ENCODE assay signal across 8 cellular contexts in the genomic region with DNA sequence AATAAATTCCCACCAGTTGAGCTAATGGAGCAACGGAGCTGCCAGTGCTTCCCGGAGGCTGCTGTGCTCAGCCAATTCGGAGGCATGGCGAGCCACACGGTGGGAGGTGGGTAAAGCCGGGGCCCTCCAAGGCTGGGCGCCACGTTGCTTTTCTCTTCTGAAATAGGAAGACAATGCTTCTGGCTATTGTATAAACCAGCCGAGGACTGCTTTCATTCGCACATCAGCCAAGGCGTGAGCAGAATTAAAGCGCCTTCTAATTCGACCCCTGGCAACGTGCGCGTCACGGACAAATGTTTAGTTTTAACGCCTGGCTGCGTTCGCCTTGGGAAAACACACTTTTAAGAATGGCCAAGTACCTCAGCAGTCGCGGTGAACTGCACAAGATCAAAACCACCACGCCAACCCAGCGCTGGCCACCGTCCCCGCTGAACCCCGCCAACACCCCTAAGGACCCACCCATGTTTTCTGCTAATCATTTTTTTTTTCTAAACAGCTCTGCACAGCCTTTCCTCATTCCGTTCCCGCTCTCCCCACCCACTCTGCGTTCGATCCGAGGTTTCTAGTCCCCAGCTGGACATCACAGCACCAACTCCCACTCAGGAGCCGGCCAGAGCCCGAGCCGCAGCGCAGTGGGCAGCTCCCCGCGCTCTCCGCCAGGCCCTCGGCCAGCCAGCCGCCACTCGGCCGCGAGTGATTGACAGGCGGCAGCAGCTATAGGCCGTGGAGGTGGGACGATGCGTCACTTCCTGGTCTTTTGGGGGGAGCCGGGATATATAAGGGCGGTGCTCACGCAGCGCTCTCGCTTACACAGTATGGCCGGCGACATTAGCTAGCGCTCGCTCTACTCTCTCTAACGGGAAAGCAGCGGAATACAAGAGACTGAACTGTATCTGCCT. TPM values are rescaled to one million over a fixed set of nuclear protein-coding genes. Genes with fewer than 3 reads are reported as not detected.
DNase-seq lines count a peak whose midpoint lies in the region; ATAC-seq and TF ChIP-seq lines count a peak whose summit lies in the region.

A gene (plus strand): TSS at position 805 of the 899 bp plus-strand sequence. CDS start 321 bp downstream, outside the sequence.

- H3K27me3 ChIP-seq in SK-N-SH (ENCODE audit: insufficient read depth) (no peaks in the 10 kb centered on the region), suprapubic skin (no peaks in the 10 kb centered on the region)

- TF ChIP-seq RAD21 in SK-N-SH (IDR thresholded peaks at IDR 0.05; ENCODE audit: low read length) = no peak

- peak within 1 kb of the TSS; percentile 93 for H3K4me3 ChIP-seq in SK-N-SH (ENCODE audit: low read depth in 2 of 2, low read length in 1 of 2)
- H3K4me3 ChIP-seq in suprapubic skin = peak within 1 kb of the TSS; percentile 97

- peak within 1 kb of the TSS; percentile 94 for H3K4me2 ChIP-seq in SK-N-SH

- DNase-seq in GM04504 (ENCODE audit: low read depth) (peak; percentile 96), NCI-H1048 (lab: John Stamatoyannopoulos, UW) (peak; percentile 89), SK-N-SH (peak; percentile 97), germinal center (ENCODE audit: low spot score) (peak; percentile 97), nucleus accumbens (lab: John Stamatoyannopoulos, UW) (peak; percentile 67 to 98 (median 96)), suprapubic skin (ENCODE audit: low spot score in 2 of 2) (peak; percentile 98)
- DNase-seq in activated naive CD4-positive, alpha-beta T cell treated with anti-CD3 and anti-CD28 coated beads, Interleukin-2, amount 50 U/mL, for 16 hours = peak; percentile 96

- H2AFZ ChIP-seq in SK-N-SH (ENCODE audit: low read depth) = peak within 1 kb of the TSS; percentile 98

- POLR2A ChIA-PET in SK-N-SH (lab: Yijun Ruan, JAX) = interaction anchor here (0.6 to 4.6 kb wide), 37 partner anchors 8 to 1780 kb away, joined by 3 to 91 read pairs (median 4); a partner anchor contains a TSS

- TF ChIP-seq EP300 in SK-N-SH (IDR thresholded peaks at IDR 0.05; ENCODE audit: borderline replicate concordance in 1 of 2, low read depth in 1 of 2, low read length in 1 of 2) = no peak
- no peak for TF ChIP-seq EP300 in suprapubic skin (IDR thresholded peaks at IDR 0.05)

- WGBS in SK-N-SH (ENCODE audit: low lambda C conversion rate) = 1% methylated on average over 57 of the region's 59 CpGs
- WGBS in suprapubic skin = 0% methylated on average over 56 of the region's 59 CpGs

- peak; percentile 99 for TF ChIP-seq POLR2A in suprapubic skin (IDR thresholded peaks at IDR 0.05)

- peak within 1 kb of the TSS; percentile 91 to 92 for H3K27ac ChIP-seq in SK-N-SH (ENCODE audit: low read depth in 2 of 2, low read length in 1 of 2)
- peak within 1 kb of the TSS; percentile 96 for H3K27ac ChIP-seq in suprapubic skin

- CTCF ChIA-PET in SK-N-SH (lab: Yijun Ruan, JAX) = interaction anchor here (0.7 to 1.6 kb wide), 5 partner anchors 104 to 346 kb away, joined by 3 to 6 read pairs (median 4); no protein-coding TSS in a partner anchor

- no peaks in the 10 kb centered on the region for H3K9me3 ChIP-seq in SK-N-SH
- no peaks in the 10 kb centered on the region for H3K9me3 ChIP-seq in suprapubic skin

- peaks cover 35% of the 10 kb centered on the region for H4K20me1 ChIP-seq in SK-N-SH (ENCODE audit: insufficient read depth)

- H3K79me2 ChIP-seq in SK-N-SH (ENCODE audit: insufficient read depth) = peaks cover 46% of the 10 kb centered on the region

- H3K36me3 ChIP-seq in SK-N-SH (replicated peaks in 1 of 2; ENCODE audit: control insufficient read depth in 1 of 2, insufficient read depth in 2 of 2, low read length in 1 of 2) (no peaks in the 10 kb centered on the region), suprapubic skin (no peaks in the 10 kb centered on the region)

- H3K4me1 ChIP-seq in SK-N-SH (ENCODE audit: control insufficient read depth in 1 of 2, insufficient read depth in 2 of 2, low read depth in 1 of 2, low read length in 1 of 2) (peaks cover 14 to 28% of the 10 kb centered on the region in 2 experiments; a peak in 3 of 4 replicates), suprapubic skin (peaks cover 34% of the 10 kb centered on the region)

- H3F3A ChIP-seq in SK-N-SH (replicated peaks; ENCODE audit: insufficient read depth) = peaks cover 33% of the 10 kb centered on the region

- TF ChIP-seq CTCF in SK-N-SH (IDR thresholded peaks at IDR 0.05) (no peak), suprapubic skin (IDR thresholded peaks at IDR 0.05) (no peak)

- ATAC-seq in HG02571 (IDR thresholded peaks at IDR 0.05; ENCODE audit: unreplicated experiment) = peak; percentile 70

- no peaks in the 10 kb centered on the region for H3K9me2 ChIP-seq in SK-N-SH

- peak within 1 kb of the TSS; percentile 92 for H3K9ac ChIP-seq in SK-N-SH

TF ChIP-seq in SK-N-SH, 30 proteins besides CTCF, POLR2A, EP300 and RAD21 (continues in another document):
- TF ChIP-seq GABPA (IDR thresholded peaks at IDR 0.05; ENCODE audit: low read depth) (peak; percentile 86), EZH2phosphoT487 (IDR thresholded peaks at IDR 0.05; ENCODE audit: borderline replicate concordance, low read depth) (no peak), YY1 (IDR thresholded peaks at IDR 0.05; ENCODE audit: low read depth) (peak; percentile 97), MEF2A (IDR thresholded peaks at IDR 0.05; ENCODE audit: borderline replicate concordance, low read depth) (no peak), FOSL2 (IDR thresholded peaks at IDR 0.05; ENCODE audit: borderline replicate concordance, low read depth) (no peak), GATA2 (CRISPR knock-in tag; IDR thresholded peaks at IDR 0.05) (no peak), RCOR1 (IDR thresholded peaks at IDR 0.05; ENCODE audit: low read length) (no peak; the same call in 1 of the 2 replicates), NRF1 (IDR thresholded peaks at IDR 0.05; ENCODE audit: low read depth, low read length) (peak; percentile 34; the same call in 1 of the 2 replicates), MXI1 (IDR thresholded peaks at IDR 0.05; ENCODE audit: low read depth, low read length) (peak; percentile 77), FOXM1 (IDR thresholded peaks at IDR 0.05; ENCODE audit: low read depth) (no peak), ELF1 (IDR thresholded peaks at IDR 0.05) (no peak), POLR2AphosphoS5 (IDR thresholded peaks at IDR 0.05; ENCODE audit: low read depth, low read length) (peak; percentile 100), TCF12 (IDR thresholded peaks at IDR 0.05) (no peak), JUND (IDR thresholded peaks at IDR 0.05) (no peak), FOXJ3 (CRISPR knock-in tag; IDR thresholded peaks at IDR 0.05) (no peak), TAF1 (IDR thresholded peaks at IDR 0.05; ENCODE audit: borderline replicate concordance, low read depth, low read length) (peak; percentile 99)
- TF ChIP-seq, protein P1, sequence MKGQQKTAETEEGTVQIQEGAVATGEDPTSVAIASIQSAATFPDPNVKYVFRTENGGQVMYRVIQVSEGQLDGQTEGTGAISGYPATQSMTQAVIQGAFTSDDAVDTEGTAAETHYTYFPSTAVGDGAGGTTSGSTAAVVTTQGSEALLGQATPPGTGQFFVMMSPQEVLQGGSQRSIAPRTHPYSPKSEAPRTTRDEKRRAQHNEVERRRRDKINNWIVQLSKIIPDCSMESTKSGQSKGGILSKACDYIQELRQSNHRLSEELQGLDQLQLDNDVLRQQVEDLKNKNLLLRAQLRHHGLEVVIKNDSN (IDR thresholded peaks at IDR 0.05; ENCODE audit: borderline replicate concordance, low read depth) = no peak; the same call in 1 of the 2 replicates
- TF ChIP-seq, protein P2, sequence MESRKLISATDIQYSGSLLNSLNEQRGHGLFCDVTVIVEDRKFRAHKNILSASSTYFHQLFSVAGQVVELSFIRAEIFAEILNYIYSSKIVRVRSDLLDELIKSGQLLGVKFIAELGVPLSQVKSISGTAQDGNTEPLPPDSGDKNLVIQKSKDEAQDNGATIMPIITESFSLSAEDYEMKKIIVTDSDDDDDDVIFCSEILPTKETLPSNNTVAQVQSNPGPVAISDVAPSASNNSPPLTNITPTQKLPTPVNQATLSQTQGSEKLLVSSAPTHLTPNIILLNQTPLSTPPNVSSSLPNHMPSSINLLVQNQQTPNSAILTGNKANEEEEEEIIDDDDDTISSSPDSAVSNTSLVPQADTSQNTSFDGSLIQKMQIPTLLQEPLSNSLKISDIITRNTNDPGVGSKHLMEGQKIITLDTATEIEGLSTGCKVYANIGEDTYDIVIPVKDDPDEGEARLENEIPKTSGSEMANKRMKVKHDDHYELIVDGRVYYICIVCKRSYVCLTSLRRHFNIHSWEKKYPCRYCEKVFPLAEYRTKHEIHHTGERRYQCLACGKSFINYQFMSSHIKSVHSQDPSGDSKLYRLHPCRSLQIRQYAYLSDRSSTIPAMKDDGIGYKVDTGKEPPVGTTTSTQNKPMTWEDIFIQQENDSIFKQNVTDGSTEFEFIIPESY (IDR thresholded peaks at IDR 0.05; ENCODE audit: borderline replicate concordance, low read depth) = no peak
- TF ChIP-seq, protein P3, sequence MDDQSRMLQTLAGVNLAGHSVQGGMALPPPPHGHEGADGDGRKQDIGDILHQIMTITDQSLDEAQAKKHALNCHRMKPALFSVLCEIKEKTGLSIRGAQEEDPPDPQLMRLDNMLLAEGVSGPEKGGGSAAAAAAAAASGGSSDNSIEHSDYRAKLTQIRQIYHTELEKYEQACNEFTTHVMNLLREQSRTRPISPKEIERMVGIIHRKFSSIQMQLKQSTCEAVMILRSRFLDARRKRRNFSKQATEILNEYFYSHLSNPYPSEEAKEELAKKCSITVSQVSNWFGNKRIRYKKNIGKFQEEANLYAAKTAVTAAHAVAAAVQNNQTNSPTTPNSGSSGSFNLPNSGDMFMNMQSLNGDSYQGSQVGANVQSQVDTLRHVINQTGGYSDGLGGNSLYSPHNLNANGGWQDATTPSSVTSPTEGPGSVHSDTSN (IDR thresholded peaks at IDR 0.05) = peak; percentile 100
- TF ChIP-seq, protein P4, sequence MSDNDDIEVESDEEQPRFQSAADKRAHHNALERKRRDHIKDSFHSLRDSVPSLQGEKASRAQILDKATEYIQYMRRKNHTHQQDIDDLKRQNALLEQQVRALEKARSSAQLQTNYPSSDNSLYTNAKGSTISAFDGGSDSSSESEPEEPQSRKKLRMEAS (IDR thresholded peaks at IDR 0.05; ENCODE audit: low read depth) = peak; percentile 74
- TF ChIP-seq, protein P5, sequence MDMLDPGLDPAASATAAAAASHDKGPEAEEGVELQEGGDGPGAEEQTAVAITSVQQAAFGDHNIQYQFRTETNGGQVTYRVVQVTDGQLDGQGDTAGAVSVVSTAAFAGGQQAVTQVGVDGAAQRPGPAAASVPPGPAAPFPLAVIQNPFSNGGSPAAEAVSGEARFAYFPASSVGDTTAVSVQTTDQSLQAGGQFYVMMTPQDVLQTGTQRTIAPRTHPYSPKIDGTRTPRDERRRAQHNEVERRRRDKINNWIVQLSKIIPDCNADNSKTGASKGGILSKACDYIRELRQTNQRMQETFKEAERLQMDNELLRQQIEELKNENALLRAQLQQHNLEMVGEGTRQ (IDR thresholded peaks at IDR 0.05; ENCODE audit: borderline replicate concordance, low read depth, low read length) = no peak

RNA-seq across cellular contexts. Expression of the gene that starts here (rescaled TPM):
- 21.1 and 27.1 TPM in 2 replicates for polyA plus RNA-seq in SK-N-SH (2012; rRNA removed)
- 35.0 and 50.4 TPM in 2 replicates for polyA plus RNA-seq in SK-N-SH (2012; cell fraction: cytosol; rRNA removed)
- 11.1 and 23.2 TPM in 2 replicates for polyA plus RNA-seq in SK-N-SH (2012; cell fraction: nucleus; rRNA removed)
- total RNA-seq in suprapubic skin = 10 to 100 TPM; 55.4 to 75.7 (median 69.3) TPM

Comparison
In these comparisons a context has a peak if more than half of its experiments do, and no peak if none do; other contexts are left out.
1. Peak in every context shown above with its lines: DNase-seq, ATAC-seq, H3K4me3 ChIP-seq and H3K27ac ChIP-seq.